40 cellular contexts compared by ENCODE assay signal in genomic region chr10:65030263-65030662, GRCh38.
"Had no signal": no experiment of that assay in that cellular context is flagged by ENCODE, and none has a peak within 500 bp of the region (broad histone marks: within the 10 kb centered on the region; RNA-seq: fewer than 3 reads in every experiment).

No MANE protein-coding gene starts in this region.

- DNase-seq: activated effector memory CD4-positive, alpha-beta T cell treated with anti-CD3 and anti-CD28 coated beads, Interleukin-2, amount 50 U/mL, for 16 hours; activated effector memory CD4-positive, alpha-beta T cell treated with Interleukin-2 at 50 U/mL for 16 hours; activated gamma-delta T cell; activated gamma-delta T cell treated with Interleukin-2 at 50 U/mL for 16 hours; activated naive CD4-positive, alpha-beta T cell; activated naive CD4-positive, alpha-beta T cell treated with anti-CD3 and anti-CD28 coated beads for 36 hours; activated naive CD4-positive, alpha-beta T cell treated with anti-CD3 and anti-CD28 coated beads, Interleukin-2, amount 10 ng/mL, durations not matched to agents 7 days and 5 days; activated naive CD4-positive, alpha-beta T cell treated with anti-CD3 and anti-CD28 coated beads, Interleukin-2, amount 50 U/mL, for 16 hours; activated naive CD4-positive, alpha-beta T cell treated with Interleukin-2 at 50 U/mL for 16 hours; activated naive CD8-positive, alpha-beta T cell treated with anti-CD3 and anti-CD28 coated beads for 36 hours; activated naive CD8-positive, alpha-beta T cell treated with anti-CD3 and anti-CD28 coated beads, Interleukin-2, amount 10 ng/mL, durations not matched to agents 7 days and 5 days; activated naive CD8-positive, alpha-beta T cell treated with anti-CD3 and anti-CD28 coated beads, Interleukin-2, amount 50 U/mL, for 24 hours; activated T-cell treated with anti-CD3 and anti-CD28 coated beads, Interleukin-2, amount 50 U/mL, for 1 hour; activated T-cell treated with anti-CD3 and anti-CD28 coated beads, Interleukin-2, amount 50 U/mL, for 24 hours; activated T-cell treated with anti-CD3 and anti-CD28 coated beads, Interleukin-2, amount 50 U/mL, for 4 hours; activated T-cell treated with anti-CD3 and anti-CD28 coated beads, Interleukin-2, amount 50 U/mL, for 48 hours; activated T-cell treated with anti-CD3 and anti-CD28 coated beads, Interleukin-2, amount 50 U/mL, for 72 hours; adrenal gland; amniotic stem cell; amygdala; anterior cingulate cortex; aorta; body of pancreas; brain microvascular endothelial cell; caudate nucleus; central memory CD4-positive, alpha-beta T cell; cerebellar nuclear complex had no signal

- H3K4me3 Mint-ChIP-seq: activated naive CD4-positive, alpha-beta T cell treated with anti-CD3 and anti-CD28 coated beads for 36 hours; activated naive CD4-positive, alpha-beta T cell treated with anti-CD3 and anti-CD28 coated beads, Interleukin-2, amount 10 ng/mL, durations not matched to agents 7 days and 5 days; activated naive CD4-positive, alpha-beta T cell treated with anti-CD3 and anti-CD28 coated beads, Interleukin-2, amount 50 U/mL, for 24 hours; activated naive CD8-positive, alpha-beta T cell; activated naive CD8-positive, alpha-beta T cell treated with anti-CD3 and anti-CD28 coated beads for 36 hours; activated naive CD8-positive, alpha-beta T cell treated with anti-CD3 and anti-CD28 coated beads, Interleukin-2, amount 10 ng/mL, durations not matched to agents 7 days and 5 days; activated naive CD8-positive, alpha-beta T cell treated with anti-CD3 and anti-CD28 coated beads, Interleukin-2, amount 50 U/mL, for 24 hours; activated T-cell treated with anti-CD3 and anti-CD28 coated beads, Interleukin-2, amount 50 U/mL, for 24 hours; activated T-cell treated with anti-CD3 and anti-CD28 coated beads, Interleukin-2, amount 50 U/mL, for 4 hours; activated T-cell treated with anti-CD3 and anti-CD28 coated beads, Interleukin-2, amount 50 U/mL, for 72 hours; activated T-helper 1 cell treated with anti-CD3 and anti-CD28 coated beads, Interleukin-12 subunit alpha, Interleukin-12 subunit beta, Interleukin-2, Interleukin-4 antibody, amounts not matched to agents 30 ng/mL and 10 ng/mL and 1 ng/mL, durations not matched to agents 14 hours and 24 hours and 36 hours; activated T-helper 17 cell treated with anti-CD3 and anti-CD28 coated beads, Interleukin-2, amount 50 U/mL, for 72 hours; brain; central memory CD8-positive, alpha-beta T cell had no signal

- H3K36me3 ChIP-seq: adrenal gland, ascending aorta, brain microvascular endothelial cell, breast epithelium, cardiac muscle cell had no signal

- H3K9me3 Mint-ChIP-seq: activated naive CD4-positive, alpha-beta T cell treated with anti-CD3 and anti-CD28 coated beads, Interleukin-2, amount 50 U/mL, for 24 hours; activated naive CD8-positive, alpha-beta T cell treated with anti-CD3 and anti-CD28 coated beads, Interleukin-2, amount 10 ng/mL, durations not matched to agents 7 days and 5 days; activated T-helper 1 cell treated with anti-CD3 and anti-CD28 coated beads, Interleukin-12 subunit alpha, Interleukin-12 subunit beta, Interleukin-2, Interleukin-4 antibody, amounts not matched to agents 30 ng/mL and 10 ng/mL and 1 ng/mL, durations not matched to agents 14 hours and 24 hours and 36 hours had no signal

- H3K27me3 Mint-ChIP-seq: activated naive CD4-positive, alpha-beta T cell treated with anti-CD3 and anti-CD28 coated beads, Interleukin-2, amount 10 ng/mL, durations not matched to agents 7 days and 5 days; activated naive CD4-positive, alpha-beta T cell treated with anti-CD3 and anti-CD28 coated beads, Interleukin-2, amount 50 U/mL, for 24 hours; activated naive CD8-positive, alpha-beta T cell; activated naive CD8-positive, alpha-beta T cell treated with anti-CD3 and anti-CD28 coated beads for 36 hours; activated naive CD8-positive, alpha-beta T cell treated with anti-CD3 and anti-CD28 coated beads, Interleukin-2, amount 10 ng/mL, durations not matched to agents 7 days and 5 days; activated naive CD8-positive, alpha-beta T cell treated with anti-CD3 and anti-CD28 coated beads, Interleukin-2, amount 50 U/mL, for 24 hours; activated T-cell treated with anti-CD3 and anti-CD28 coated beads, Interleukin-2, amount 50 U/mL, for 24 hours; activated T-helper 17 cell treated with anti-CD3 and anti-CD28 coated beads, Interleukin-2, amount 50 U/mL, for 72 hours; brain; central memory CD8-positive, alpha-beta T cell had no signal

- H3K4me1 Mint-ChIP-seq: activated naive CD4-positive, alpha-beta T cell treated with anti-CD3 and anti-CD28 coated beads, Interleukin-2, amount 10 ng/mL, durations not matched to agents 7 days and 5 days; activated naive CD4-positive, alpha-beta T cell treated with anti-CD3 and anti-CD28 coated beads, Interleukin-2, amount 50 U/mL, for 24 hours; activated naive CD8-positive, alpha-beta T cell treated with anti-CD3 and anti-CD28 coated beads for 36 hours; activated naive CD8-positive, alpha-beta T cell treated with anti-CD3 and anti-CD28 coated beads, Interleukin-2, amount 10 ng/mL, durations not matched to agents 7 days and 5 days; activated naive CD8-positive, alpha-beta T cell treated with anti-CD3 and anti-CD28 coated beads, Interleukin-2, amount 50 U/mL, for 24 hours; activated T-helper 17 cell treated with anti-CD3 and anti-CD28 coated beads, Interleukin-2, amount 50 U/mL, for 72 hours; central memory CD8-positive, alpha-beta T cell had no signal

- H3K4me3 ChIP-seq: adrenal gland, ascending aorta, body of pancreas, breast epithelium, cardiac muscle cell had no signal

- H3K36me3 Mint-ChIP-seq: activated naive CD4-positive, alpha-beta T cell treated with anti-CD3 and anti-CD28 coated beads, Interleukin-2, amount 10 ng/mL, durations not matched to agents 7 days and 5 days; activated naive CD4-positive, alpha-beta T cell treated with anti-CD3 and anti-CD28 coated beads, Interleukin-2, amount 50 U/mL, for 24 hours; activated naive CD4-positive, alpha-beta T cell treated with anti-CD3 and anti-CD28 coated beads, Interleukin-2, amount 50 U/mL, for 72 hours; activated naive CD8-positive, alpha-beta T cell; activated naive CD8-positive, alpha-beta T cell treated with anti-CD3 and anti-CD28 coated beads for 36 hours; activated naive CD8-positive, alpha-beta T cell treated with anti-CD3 and anti-CD28 coated beads, Interleukin-2, amount 10 ng/mL, durations not matched to agents 7 days and 5 days; brain had no signal

- H3K27me3 ChIP-seq: adrenal gland, ascending aorta, body of pancreas, brain microvascular endothelial cell, breast epithelium, cardiac muscle cell had no signal

- ATAC-seq: activated naive CD4-positive, alpha-beta T cell treated with anti-CD3 and anti-CD28 coated beads, Interleukin-2, amount 50 U/mL, for 72 hours; activated naive CD8-positive, alpha-beta T cell treated with anti-CD3 and anti-CD28 coated beads, Interleukin-2, amount 50 U/mL, for 24 hours; activated T-cell treated with anti-CD3 and anti-CD28 coated beads, Interleukin-2, amount 50 U/mL, for 4 hours; activated T-cell treated with anti-CD3 and anti-CD28 coated beads, Interleukin-2, amount 50 U/mL, for 72 hours; activated T-helper 17 cell treated with anti-CD3 and anti-CD28 coated beads, Interleukin-2, amount 50 U/mL, for 72 hours; body of pancreas had no signal

- H3K9me3 ChIP-seq: adrenal gland had no signal

- FAIRE-seq: astrocyte, bronchial epithelial cell had no signal

- H3K4me1 ChIP-seq: adrenal gland, ascending aorta, breast epithelium had no signal

- H3K27ac Mint-ChIP-seq: activated naive CD4-positive, alpha-beta T cell treated with anti-CD3 and anti-CD28 coated beads for 36 hours; activated naive CD4-positive, alpha-beta T cell treated with anti-CD3 and anti-CD28 coated beads, Interleukin-2, amount 10 ng/mL, durations not matched to agents 7 days and 5 days; activated naive CD4-positive, alpha-beta T cell treated with anti-CD3 and anti-CD28 coated beads, Interleukin-2, amount 50 U/mL, for 24 hours; activated naive CD4-positive, alpha-beta T cell treated with anti-CD3 and anti-CD28 coated beads, Interleukin-2, amount 50 U/mL, for 72 hours; activated naive CD8-positive, alpha-beta T cell; activated naive CD8-positive, alpha-beta T cell treated with anti-CD3 and anti-CD28 coated beads for 36 hours; activated naive CD8-positive, alpha-beta T cell treated with anti-CD3 and anti-CD28 coated beads, Interleukin-2, amount 10 ng/mL, durations not matched to agents 7 days and 5 days; activated naive CD8-positive, alpha-beta T cell treated with anti-CD3 and anti-CD28 coated beads, Interleukin-2, amount 50 U/mL, for 24 hours; activated T-cell treated with anti-CD3 and anti-CD28 coated beads, Interleukin-2, amount 50 U/mL, for 24 hours; activated T-cell treated with anti-CD3 and anti-CD28 coated beads, Interleukin-2, amount 50 U/mL, for 72 hours; activated T-helper 1 cell treated with anti-CD3 and anti-CD28 coated beads, Interleukin-12 subunit alpha, Interleukin-12 subunit beta, Interleukin-2, Interleukin-4 antibody, amounts not matched to agents 30 ng/mL and 10 ng/mL and 1 ng/mL, durations not matched to agents 14 hours and 24 hours and 36 hours; activated T-helper 17 cell treated with anti-CD3 and anti-CD28 coated beads, Interleukin-2, amount 50 U/mL, for 72 hours; activated T-helper 2 cell treated with anti-CD3 and anti-CD28 coated beads, Interferon-gamma antibody, Interleukin-2, Interleukin-4, amounts not matched to agents 10 μg/mL and 5 μg/mL and 100 μg/mL, durations not matched to agents 14 hours and 24 hours and 36 hours; brain had no signal

- H3K27ac ChIP-seq: adrenal gland, ascending aorta, body of pancreas, brain microvascular endothelial cell, breast epithelium, cardiac muscle cell had no signal
